24 cellular contexts compared by ENCODE assay signal in genomic region chr11:93563857-93564256, GRCh38.
"Had no signal": no experiment of that assay in that cellular context is flagged by ENCODE, and none has a peak within 500 bp of the region (broad histone marks: within the 10 kb centered on the region; RNA-seq: fewer than 3 reads in every experiment).

No MANE protein-coding gene starts in this region.

- H3K27ac ChIP-seq: stomach, suprapubic skin, testis, thoracic aorta, thyroid gland, tibial artery, tibial nerve, transverse colon, upper lobe of left lung, upper lobe of right lung, uterus, vagina had no signal

- DNase-seq: stimulated activated CD4-positive, alpha-beta T cell treated with anti-CD3 and anti-CD28 coated beads, Interleukin-2, amount 100 ng/mL, for 48 hours; stimulated activated CD4-positive, alpha-beta T cell treated with anti-CD3 and anti-CD28 coated beads, Interleukin-4, amount 100 ng/mL, for 1 hour; stimulated activated CD4-positive, alpha-beta T cell treated with anti-CD3 and anti-CD28 coated beads, Interleukin-4, amount 100 ng/mL, for 24 hours; stimulated activated CD4-positive, alpha-beta T cell treated with anti-CD3 and anti-CD28 coated beads, Interleukin-4, amount 100 ng/mL, for 4 hours; stimulated activated CD8-positive, alpha-beta memory T cell treated with anti-CD3 and anti-CD28 coated beads, Interleukin-4, amount 100 ng/mL, for 48 hours; stimulated activated naive B cell treated with anti-CD40 and anti-IgM and Interleukin-4, amounts not matched to agents 10 μg/mL and 1 μg/mL and 100 μg/mL, for 72 hours; stimulated activated naive CD4-positive, alpha-beta T cell; stimulated activated naive CD4-positive, alpha-beta T cell treated with Interleukin-2 at 50 U/mL for 16 hours; stimulated activated naive CD8-positive, alpha-beta T cell treated with anti-CD3 and anti-CD28 coated beads, Interleukin-15, amount 100 ng/mL, for 72 hours; stimulated activated naive CD8-positive, alpha-beta T cell treated with anti-CD3 and anti-CD28 coated beads, Interleukin-15, Interleukin-2, amounts not matched to agents 100 U/mL and 50 U/mL, for 24 hours; stomach; substantia nigra; testis; thyroid gland; tibial artery; transverse colon; trophoblast cell; upper lobe of right lung; uterus had no signal

- H3K9me3 ChIP-seq: stomach, suprapubic skin, testis, thoracic aorta, thyroid gland, tibial artery, tibial nerve, transverse colon, upper lobe of left lung, upper lobe of right lung, uterus, vagina had no signal

- H3K4me1 ChIP-seq: testis, upper lobe of left lung, uterus had no signal

- H3K4me3 ChIP-seq: stomach, suprapubic skin, testis, thoracic aorta, thyroid gland, tibial artery, tibial nerve, transverse colon, upper lobe of left lung, upper lobe of right lung, uterus, vagina had no signal

- H3K36me3 ChIP-seq: stomach, suprapubic skin, thoracic aorta, thyroid gland, tibial artery, tibial nerve, transverse colon, upper lobe of left lung, upper lobe of right lung, uterus, vagina had no signal
